8 cellular contexts compared by ENCODE assay signal in the genomic region with DNA sequence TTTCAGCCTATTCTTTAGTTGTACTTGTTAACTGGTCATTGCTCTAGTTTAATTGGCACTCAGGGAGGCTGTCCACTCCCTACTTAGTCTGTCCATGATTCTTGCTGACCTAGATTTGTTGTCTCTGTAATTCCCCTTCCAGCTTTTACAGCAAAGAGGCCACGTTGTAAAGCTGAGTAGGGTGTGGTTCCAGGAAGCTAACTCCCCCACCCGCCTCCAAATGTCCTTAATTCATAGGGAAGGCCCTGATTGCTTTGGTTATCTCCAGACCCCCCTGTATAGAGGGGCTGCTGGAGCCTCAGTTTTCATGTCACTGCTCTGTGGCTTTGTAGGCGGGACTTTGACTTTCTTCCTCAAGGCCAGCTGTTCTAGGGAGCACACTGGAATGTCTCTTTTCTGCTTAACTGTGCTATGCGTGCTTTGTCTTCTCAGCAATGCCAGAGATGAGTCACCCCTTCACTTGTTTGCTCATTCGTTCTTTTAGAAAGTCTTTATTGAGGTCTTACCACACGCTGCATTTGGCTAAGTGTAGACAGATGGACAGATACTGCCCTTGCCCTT.
A peak's percentile ranks its signal among the peaks of the same experiment; 100 is the strongest.
DNase-seq lines count a peak whose midpoint lies in the region; ATAC-seq lines count a peak whose summit lies in the region.

No MANE protein-coding gene starts in this region.

- H3K27ac ChIP-seq in HUES64 (ENCODE audit: low read depth, low read length) (0 out of 2 replicates have a peak overlapping the region, but pooled peaks have one; percentile 18), mucosa of rectum (ENCODE audit: low read depth in 2 of 2, low read length in 2 of 2) (peak overlapping the region; percentile 53 to 54)

- H3K9me3 ChIP-seq in HUES64 (ENCODE audit: insufficient read depth, low read depth, low read length): no peaks in the 10 kb centered on the region
- no peaks in the 10 kb centered on the region for H3K9me3 ChIP-seq in mucosa of rectum (ENCODE audit: control insufficient read depth in 2 of 2, low read length in 2 of 2)

- H3K4me1 ChIP-seq in HUES64 (ENCODE audit: insufficient read depth, low read length): peaks cover 10% of the 10 kb centered on the region; the same call in 1 of the 2 replicates
- peaks cover 6 to 8% of the 10 kb centered on the region in 2 donors for H3K4me1 ChIP-seq in mucosa of rectum (ENCODE audit: control insufficient read depth in 2 of 2, insufficient read depth in 2 of 2, low read length in 2 of 2)

- peak; percentile 40 for DNase-seq in COLO829 (ENCODE audit: low spot score)
- DNase-seq in dedifferentiated amniotic fluid mesenchymal stem cell (ENCODE audit: extremely low spot score): peak; percentile 91
- DNase-seq in activated naive CD4-positive, alpha-beta T cell treated with anti-CD3 and anti-CD28 coated beads, Interleukin-2, amount 50 U/mL, for 16 hours: no peak
- no peak for DNase-seq in NCI-H1092 treated with DMSO at 0.1 percent for 48 hours (lab: John Stamatoyannopoulos, UW)
- no peak for DNase-seq in NCI-H2196 treated with DMSO at 0.1 percent for 48 hours (lab: John Stamatoyannopoulos, UW; ENCODE audit: unreplicated experiment)

- H3K4me3 ChIP-seq in HUES64 (ENCODE audit: low read length): no peak overlapping the region
- no peak overlapping the region for H3K4me3 ChIP-seq in mucosa of rectum (ENCODE audit: low read length in 2 of 2)

- no peak for ATAC-seq in GM18502 (IDR thresholded peaks at IDR 0.05; ENCODE audit: poor library complexity, unreplicated experiment)

- H3K36me3 ChIP-seq in HUES64 (ENCODE audit: insufficient read depth, low read length): no peaks in the 10 kb centered on the region
- H3K36me3 ChIP-seq in mucosa of rectum (ENCODE audit: control insufficient read depth in 2 of 2, insufficient read depth in 2 of 2, low read length in 2 of 2): no peaks in the 10 kb centered on the region

- H3K9ac ChIP-seq in HUES64 (ENCODE audit: low read depth, low read length) (no peak overlapping the region), mucosa of rectum (ENCODE audit: low read depth in 1 of 2, low read length in 2 of 2) (no peak overlapping the region)

- 71% methylated on average over 6 of the region's 6 CpGs for WGBS in HUES64

- no peaks in the 10 kb centered on the region for H3K27me3 ChIP-seq in HUES64 (ENCODE audit: insufficient read depth, low read length)
- no peaks in the 10 kb centered on the region for H3K27me3 ChIP-seq in mucosa of rectum (ENCODE audit: control insufficient read depth in 2 of 2, insufficient read depth in 2 of 2, low read length in 2 of 2)

Comparison
In these comparisons a context has a peak if more than half of its experiments do, and no peak if none do; other contexts are left out.
1. DNase-seq: peak in COLO829 (single experiment) and dedifferentiated amniotic fluid mesenchymal stem cell (single experiment); none in activated naive CD4-positive, alpha-beta T cell treated with anti-CD3 and anti-CD28 coated beads, Interleukin-2, amount 50 U/mL, for 16 hours (single experiment), NCI-H1092 treated with DMSO at 0.1 percent for 48 hours (single experiment) and NCI-H2196 treated with DMSO at 0.1 percent for 48 hours (single experiment).